ENCODE assay signal across 8 cellular contexts in the genomic region with DNA sequence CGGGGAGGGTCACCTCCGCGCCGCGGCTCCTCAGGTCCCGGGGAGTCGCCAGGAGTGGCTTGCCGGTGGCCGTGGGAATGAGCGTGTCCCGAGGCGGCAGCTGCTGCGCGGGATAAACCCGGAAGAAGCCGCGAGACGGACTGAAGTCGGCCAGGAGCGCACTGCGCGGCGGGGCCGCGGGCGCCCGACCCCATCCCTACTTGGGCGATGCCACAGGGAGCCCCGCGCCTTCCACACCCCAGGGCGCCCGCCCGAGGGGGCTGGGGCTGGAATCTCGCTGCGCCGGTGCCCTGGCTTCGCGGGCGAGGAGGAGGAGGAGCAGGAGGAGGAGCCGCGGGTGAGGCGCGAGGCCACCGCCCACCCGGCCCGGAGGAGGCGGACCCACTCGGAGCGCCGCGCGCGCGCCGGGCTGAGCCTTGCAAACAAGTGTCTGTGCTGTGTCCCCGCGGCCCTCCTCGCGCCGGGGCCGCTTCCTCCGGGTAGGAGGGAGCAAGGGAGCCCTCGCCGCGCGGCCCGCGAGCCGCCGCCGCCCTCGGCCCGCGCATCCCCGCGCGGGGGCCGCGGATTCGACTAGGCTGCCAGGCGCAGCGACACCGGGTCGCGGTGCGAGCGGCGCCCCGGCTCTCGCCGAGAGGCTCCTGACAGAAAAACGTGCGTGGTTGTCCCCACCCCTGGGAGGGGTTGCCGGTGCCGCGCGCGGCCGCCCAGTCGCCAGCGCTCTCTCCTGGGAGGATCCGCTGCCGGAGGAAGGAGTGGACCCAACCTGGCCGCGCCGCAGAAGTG. TPM values are rescaled to one million over a fixed set of nuclear protein-coding genes. Genes with fewer than 3 reads are reported as not detected.
DNase-seq lines count a peak whose midpoint lies in the region; ATAC-seq lines count a peak whose summit lies in the region.

ZDHHC14 (plus strand) TSS at position 412 of the 783 bp plus-strand sequence.

- CTCF ChIA-PET in activated CD4-positive, alpha-beta T cell treated with anti-CD3 and anti-CD28 coated beads, Interleukin-2, amount 10 ng/mL, durations not matched to agents 7 days and 5 days (lab: Charles Lee), result interaction anchor here (0.8 to 3.7 kb wide), 4 partner anchors 11 to 378 kb away, joined by 3 to 15 read pairs (median 4); no protein-coding TSS in a partner anchor

- DNase-seq in AG20443 (ENCODE audit: low spot score) (peak; percentile 96), NCI-H510A treated with DMSO at 0.1 percent for 48 hours (lab: John Stamatoyannopoulos, UW) (peak; percentile 70), cortex of kidney (lab: John Stamatoyannopoulos, UW) (peak; percentile 44), left lobe of liver (ENCODE audit: low spot score) (peak; percentile 94)
- DNase-seq in activated CD4-positive, alpha-beta T cell treated with anti-CD3 and anti-CD28 coated beads, Interleukin-2, amount 10 ng/mL, durations not matched to agents 7 days and 5 days, result peak; percentile 90
- peak; percentile 88 to 93 for DNase-seq in stimulated activated CD4-positive, alpha-beta T cell treated with anti-CD3 and anti-CD28 coated beads, Interleukin-2, amount 100 ng/mL, for 24 hours

- peaks cover 14% of the 10 kb centered on the region for H3K27me3 Mint-ChIP-seq in activated CD4-positive, alpha-beta T cell treated with anti-CD3 and anti-CD28 coated beads, Interleukin-2, amount 10 ng/mL, durations not matched to agents 7 days and 5 days

- no peaks in the 10 kb centered on the region for H3K9me3 Mint-ChIP-seq in activated CD4-positive, alpha-beta T cell treated with anti-CD3 and anti-CD28 coated beads, Interleukin-2, amount 10 ng/mL, durations not matched to agents 7 days and 5 days

- peak within 1 kb of the TSS; percentile 84 for H3K27ac Mint-ChIP-seq in activated CD4-positive, alpha-beta T cell treated with anti-CD3 and anti-CD28 coated beads, Interleukin-2, amount 10 ng/mL, durations not matched to agents 7 days and 5 days

- H3K4me3 Mint-ChIP-seq in activated CD4-positive, alpha-beta T cell treated with anti-CD3 and anti-CD28 coated beads, Interleukin-2, amount 10 ng/mL, durations not matched to agents 7 days and 5 days, result peak within 1 kb of the TSS; percentile 85

- H3K4me1 Mint-ChIP-seq in activated CD4-positive, alpha-beta T cell treated with anti-CD3 and anti-CD28 coated beads, Interleukin-2, amount 10 ng/mL, durations not matched to agents 7 days and 5 days, result peaks cover 35% of the 10 kb centered on the region

- POLR2A ChIA-PET in activated CD4-positive, alpha-beta T cell treated with anti-CD3 and anti-CD28 coated beads, Interleukin-2, amount 10 ng/mL, durations not matched to agents 7 days and 5 days (lab: Charles Lee), result no interaction called here

- peaks cover 9% of the 10 kb centered on the region for H3K36me3 Mint-ChIP-seq in activated CD4-positive, alpha-beta T cell treated with anti-CD3 and anti-CD28 coated beads, Interleukin-2, amount 10 ng/mL, durations not matched to agents 7 days and 5 days (ENCODE audit: low read depth)

- peak; percentile 77 for ATAC-seq in GM19023 (IDR thresholded peaks at IDR 0.05; ENCODE audit: unreplicated experiment)
- ATAC-seq in HG03175 (IDR thresholded peaks at IDR 0.05; ENCODE audit: unreplicated experiment), result peak; percentile 73
- peak; percentile 88 for ATAC-seq in left lobe of liver

RNA-seq across cellular contexts. Expression of gene ZDHHC14, which starts in this region (rescaled TPM):
- total RNA-seq in activated CD4-positive, alpha-beta T cell treated with anti-CD3 and anti-CD28 coated beads, Interleukin-2, amount 10 ng/mL, durations not matched to agents 7 days and 5 days, result 1 to 10 TPM; 7.8 to 9.8 TPM
- total RNA-seq in left lobe of liver, result 13.7 TPM

Comparison
In these comparisons a context has a peak if more than half of its experiments do, and no peak if none do; other contexts are left out.
1. Peak in every context shown above with its lines: DNase-seq and ATAC-seq.
2. DNase-seq: peak in every context shown above with its lines; median percentile 96 in AG20443; 94 in left lobe of liver; 90 in stimulated activated CD4-positive, alpha-beta T cell treated with anti-CD3 and anti-CD28 coated beads, Interleukin-2, amount 100 ng/mL, for 24 hours; 90 in activated CD4-positive, alpha-beta T cell treated with anti-CD3 and anti-CD28 coated beads, Interleukin-2, amount 10 ng/mL, durations not matched to agents 7 days and 5 days; 70 in NCI-H510A treated with DMSO at 0.1 percent for 48 hours; 44 in cortex of kidney.